1 cellular context compared by ENCODE assay signal in the genomic region with DNA sequence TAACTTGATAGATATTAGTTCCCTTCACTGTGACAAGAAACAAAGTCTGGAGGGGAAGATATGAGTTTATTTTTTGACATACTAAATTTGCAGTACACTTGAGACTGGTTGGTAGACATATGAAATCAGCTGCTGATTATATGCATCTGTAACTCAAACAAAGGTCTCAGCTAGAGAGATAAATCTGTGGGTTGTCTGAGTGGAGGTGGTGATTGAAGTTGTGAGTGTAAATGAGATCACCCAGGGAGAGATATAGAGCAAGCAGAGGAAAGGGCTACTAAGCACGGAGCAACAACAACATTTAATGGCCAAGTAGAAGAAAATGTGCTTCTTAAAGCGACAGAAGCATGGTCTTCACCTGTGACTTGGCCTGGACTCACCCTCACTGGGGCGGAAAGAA.
TF ChIP-seq lines count a peak whose summit lies in the region.

No MANE protein-coding gene starts in this region.

TF ChIP-seq in H1, 55 proteins besides CTCF, POLR2A, EP300 and RAD21:
- no peak for TF ChIP-seq JUN (IDR thresholded peaks at IDR 0.05; ENCODE audit: low read depth, low read length)
- TF ChIP-seq YY1 (IDR thresholded peaks at IDR 0.05; ENCODE audit: low read depth, low read length), result no peak
- TF ChIP-seq GTF2F1 (IDR thresholded peaks at IDR 0.05; ENCODE audit: borderline replicate concordance, low read depth, low read length), result no peak
- TF ChIP-seq TCF12 (IDR thresholded peaks at IDR 0.05; ENCODE audit: low read depth, low read length), result no peak
- no peak for TF ChIP-seq HDAC2 (IDR thresholded peaks at IDR 0.05; ENCODE audit: borderline replicate concordance in 1 of 2, low read depth in 2 of 2, low read length in 2 of 2)
- no peak for TF ChIP-seq ZNF274 (IDR thresholded peaks at IDR 0.05; ENCODE audit: borderline replicate concordance, extremely low read depth, low read length)
- no peak for TF ChIP-seq TAF1 (IDR thresholded peaks at IDR 0.05; ENCODE audit: low read depth, low read length)
- TF ChIP-seq, protein P1, sequence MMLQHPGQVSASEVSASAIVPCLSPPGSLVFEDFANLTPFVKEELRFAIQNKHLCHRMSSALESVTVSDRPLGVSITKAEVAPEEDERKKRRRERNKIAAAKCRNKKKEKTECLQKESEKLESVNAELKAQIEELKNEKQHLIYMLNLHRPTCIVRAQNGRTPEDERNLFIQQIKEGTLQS (IDR thresholded peaks at IDR 0.05; ENCODE audit: insufficient read depth, low read depth, low read length), result no peak
- TF ChIP-seq CBX5 (IDR thresholded peaks at IDR 0.05; ENCODE audit: low read depth, low read length), result no peak
- TF ChIP-seq RFX5 (IDR thresholded peaks at IDR 0.05; ENCODE audit: borderline replicate concordance, low read depth, low read length), result no peak
